14 cellular contexts compared by ENCODE assay signal in the genomic region with DNA sequence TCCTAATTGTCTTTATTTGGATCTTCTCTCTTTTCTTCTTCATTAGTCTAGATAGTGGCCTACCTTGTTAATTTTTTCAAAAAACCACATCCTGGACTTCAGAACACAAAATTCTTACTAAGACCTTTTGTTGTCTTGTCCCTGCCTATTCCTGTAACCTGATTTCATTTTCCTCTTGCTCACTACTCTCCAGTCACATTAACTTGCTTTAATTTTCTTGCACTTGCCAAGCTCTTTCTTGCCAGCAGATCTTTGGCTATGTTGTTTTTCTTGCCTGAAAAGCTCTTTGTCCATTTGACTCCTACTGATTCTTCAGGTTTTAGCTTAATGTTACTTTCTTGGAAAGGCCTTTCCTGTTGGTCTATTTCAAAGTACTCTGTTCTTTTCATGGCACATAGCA.
A peak's percentile ranks its signal among the peaks of the same experiment; 100 is the strongest.
DNase-seq lines count a peak whose midpoint lies in the region; ATAC-seq and TF ChIP-seq lines count a peak whose summit lies in the region.
"Had no signal": no experiment of that assay in that cellular context is flagged by ENCODE, and none has a peak within 500 bp of the region (broad histone marks: within the 10 kb centered on the region; RNA-seq: fewer than 3 reads in every experiment).

No MANE protein-coding gene starts in this region.

- no peak overlapping the region for H3K27ac Mint-ChIP-seq in GM23338
- H3K27ac Mint-ChIP-seq: CD4-positive, alpha-beta memory T cell; H9 had no signal

- H3K4me1 ChIP-seq in GM23338 (ENCODE audit: insufficient read depth) (peaks cover 3% of the 10 kb centered on the region), SK-N-SH (ENCODE audit: control insufficient read depth in 1 of 2, insufficient read depth in 2 of 2, low read depth in 1 of 2, low read length in 1 of 2) (no peaks in the 10 kb centered on the region)

- H4K20me1 ChIP-seq in GM23338 (replicated peaks; ENCODE audit: insufficient read depth), result no peaks in the 10 kb centered on the region
- no peaks in the 10 kb centered on the region for H4K20me1 ChIP-seq in SK-N-SH (ENCODE audit: insufficient read depth)

- H3K4me2 ChIP-seq in GM23338, result no peak overlapping the region
- no peak overlapping the region for H3K4me2 ChIP-seq in SK-N-SH

- TF ChIP-seq CTCF in GM23338 (conservative IDR thresholded peaks at IDR 0.05; ENCODE audit: low read depth in 2 of 2) (no peak), VCaP (conservative IDR thresholded peaks at IDR 0.05) (no peak), omental fat pad (IDR thresholded peaks at IDR 0.05) (no peak), SK-N-SH (IDR thresholded peaks at IDR 0.05) (no peak)

- no peak overlapping the region for H3K9ac ChIP-seq in SK-N-SH
- H3K9ac ChIP-seq: GM23248 had no signal

- no peaks in the 10 kb centered on the region for H3F3A ChIP-seq in GM23338 (replicated peaks; ENCODE audit: low read depth)
- H3F3A ChIP-seq in SK-N-SH (replicated peaks; ENCODE audit: insufficient read depth), result no peaks in the 10 kb centered on the region

- H3K36me3 ChIP-seq in GM23338 (ENCODE audit: insufficient read depth) (no peaks in the 10 kb centered on the region), SK-N-SH (replicated peaks in 1 of 2; ENCODE audit: control insufficient read depth in 1 of 2, insufficient read depth in 2 of 2, low read length in 1 of 2) (no peaks in the 10 kb centered on the region)

- POLR2A ChIA-PET in SK-N-SH (lab: Yijun Ruan, JAX), result no interaction called here

- H3K9me3 ChIP-seq in SK-N-SH, result no peaks in the 10 kb centered on the region

- H3K9me2 ChIP-seq in GM23338 (ENCODE audit: insufficient read depth) (peaks cover 8% of the 10 kb centered on the region), SK-N-SH (no peaks in the 10 kb centered on the region)

- H3K4me3 ChIP-seq in GM23338 (no peak overlapping the region), SK-N-SH (ENCODE audit: low read depth in 2 of 2, low read length in 1 of 2) (no peak overlapping the region)
- H3K4me3 ChIP-seq: GM23248 had no signal

- H3K27ac ChIP-seq in GM23338 (ENCODE audit: low read depth), result no peak overlapping the region
- peak overlapping the region; percentile 8; the same call in 1 of the 2 replicates for H3K27ac ChIP-seq in VCaP
- no peak overlapping the region for H3K27ac ChIP-seq in SK-N-SH (ENCODE audit: low read depth in 2 of 2, low read length in 1 of 2)
- H3K27ac ChIP-seq: GM23248 had no signal

- DNase-seq in GM23338 (ENCODE audit: low spot score) (no peak), sciatic nerve (ENCODE audit: low spot score) (no peak), omental fat pad (ENCODE audit: low spot score) (no peak), SK-N-SH (no peak)
- DNase-seq: C1 segment of cervical spinal cord; Calu3; CD4-positive, alpha-beta memory T cell; COR-L47; DND-41; GM23248; H9 had no signal

- CTCF ChIA-PET in SK-N-SH (lab: Yijun Ruan, JAX), result no interaction called here

- intact Hi-C loops in sciatic nerve (cut with DNase I), result no loop called here

- H3K27me3 Mint-ChIP-seq in GM23338 (ENCODE audit: insufficient read depth, low read depth, poor library complexity), result peaks cover 2% of the 10 kb centered on the region

- no peaks in the 10 kb centered on the region; the same call in 2 of the 3 replicates for H3K9me3 Mint-ChIP-seq in GM23338

- TF ChIP-seq RAD21 in SK-N-SH (IDR thresholded peaks at IDR 0.05; ENCODE audit: low read length), result no peak

- H2AFZ ChIP-seq in GM23338 (peak overlapping the region; percentile 38; the same call in 1 of the 2 replicates), SK-N-SH (ENCODE audit: low read depth) (no peak overlapping the region)
- H2AFZ ChIP-seq: GM23248 had no signal

- H3K79me2 ChIP-seq in GM23338 (replicated peaks; ENCODE audit: insufficient read depth) (no peaks in the 10 kb centered on the region), SK-N-SH (ENCODE audit: insufficient read depth) (no peaks in the 10 kb centered on the region)

- no peak overlapping the region for H3K4me3 Mint-ChIP-seq in GM23338
- H3K4me3 Mint-ChIP-seq: CD4-positive, alpha-beta memory T cell; H9 had no signal

- H3K27me3 ChIP-seq in GM23338 (ENCODE audit: insufficient read depth) (no peaks in the 10 kb centered on the region), SK-N-SH (ENCODE audit: insufficient read depth) (no peaks in the 10 kb centered on the region)

- 0 out of 3 replicates have a peak, but pooled peaks cover 4% of the 10 kb centered on the region for H3K36me3 Mint-ChIP-seq in GM23338 (ENCODE audit: low read depth)
- H3K36me3 Mint-ChIP-seq: CD4-positive, alpha-beta memory T cell had no signal

- H3K4me1 Mint-ChIP-seq in GM23338, result peaks cover 7% of the 10 kb centered on the region; the same call in 2 of the 3 replicates

- no peak for ATAC-seq in GM23338
- peak; percentile 70 for ATAC-seq in sciatic nerve
- no peak for ATAC-seq in omental fat pad (ENCODE audit: low FRiP score)
- ATAC-seq in GM19395 (IDR thresholded peaks at IDR 0.05; ENCODE audit: unreplicated experiment), result no peak
- ATAC-seq: HCT116 had no signal

- no peak for TF ChIP-seq EP300 in SK-N-SH (IDR thresholded peaks at IDR 0.05; ENCODE audit: borderline replicate concordance in 1 of 2, low read depth in 1 of 2, low read length in 1 of 2)

TF ChIP-seq in GM23338, 12 proteins besides CTCF, POLR2A, EP300 and RAD21 (continues in another document):
- TF ChIP-seq, protein P1, sequence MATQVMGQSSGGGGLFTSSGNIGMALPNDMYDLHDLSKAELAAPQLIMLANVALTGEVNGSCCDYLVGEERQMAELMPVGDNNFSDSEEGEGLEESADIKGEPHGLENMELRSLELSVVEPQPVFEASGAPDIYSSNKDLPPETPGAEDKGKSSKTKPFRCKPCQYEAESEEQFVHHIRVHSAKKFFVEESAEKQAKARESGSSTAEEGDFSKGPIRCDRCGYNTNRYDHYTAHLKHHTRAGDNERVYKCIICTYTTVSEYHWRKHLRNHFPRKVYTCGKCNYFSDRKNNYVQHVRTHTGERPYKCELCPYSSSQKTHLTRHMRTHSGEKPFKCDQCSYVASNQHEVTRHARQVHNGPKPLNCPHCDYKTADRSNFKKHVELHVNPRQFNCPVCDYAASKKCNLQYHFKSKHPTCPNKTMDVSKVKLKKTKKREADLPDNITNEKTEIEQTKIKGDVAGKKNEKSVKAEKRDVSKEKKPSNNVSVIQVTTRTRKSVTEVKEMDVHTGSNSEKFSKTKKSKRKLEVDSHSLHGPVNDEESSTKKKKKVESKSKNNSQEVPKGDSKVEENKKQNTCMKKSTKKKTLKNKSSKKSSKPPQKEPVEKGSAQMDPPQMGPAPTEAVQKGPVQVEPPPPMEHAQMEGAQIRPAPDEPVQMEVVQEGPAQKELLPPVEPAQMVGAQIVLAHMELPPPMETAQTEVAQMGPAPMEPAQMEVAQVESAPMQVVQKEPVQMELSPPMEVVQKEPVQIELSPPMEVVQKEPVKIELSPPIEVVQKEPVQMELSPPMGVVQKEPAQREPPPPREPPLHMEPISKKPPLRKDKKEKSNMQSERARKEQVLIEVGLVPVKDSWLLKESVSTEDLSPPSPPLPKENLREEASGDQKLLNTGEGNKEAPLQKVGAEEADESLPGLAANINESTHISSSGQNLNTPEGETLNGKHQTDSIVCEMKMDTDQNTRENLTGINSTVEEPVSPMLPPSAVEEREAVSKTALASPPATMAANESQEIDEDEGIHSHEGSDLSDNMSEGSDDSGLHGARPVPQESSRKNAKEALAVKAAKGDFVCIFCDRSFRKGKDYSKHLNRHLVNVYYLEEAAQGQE (IDR thresholded peaks at IDR 0.05; ENCODE audit: unreplicated experiment), result no peak
- no peak for TF ChIP-seq ZNF114 (CRISPR knock-in tag; IDR thresholded peaks at IDR 0.05)
- no peak for TF ChIP-seq POLR2AphosphoS5 (IDR thresholded peaks at IDR 0.05; ENCODE audit: low read depth)
- no peak for TF ChIP-seq EZH2phosphoT487 (IDR thresholded peaks at IDR 0.05; ENCODE audit: unreplicated experiment)
- no peak for TF ChIP-seq CREB1 (CRISPR knock-in tag; IDR thresholded peaks at IDR 0.05; ENCODE audit: low read depth)
- no peak for TF ChIP-seq EZH2 (IDR thresholded peaks at IDR 0.05; ENCODE audit: low read depth, unreplicated experiment)
- TF ChIP-seq ZNF331 (CRISPR knock-in tag; IDR thresholded peaks at IDR 0.05; ENCODE audit: low read depth), result no peak

TF ChIP-seq in SK-N-SH, 30 proteins besides CTCF, POLR2A, EP300 and RAD21:
- TF ChIP-seq ELF1 (IDR thresholded peaks at IDR 0.05) (no peak), MXI1 (IDR thresholded peaks at IDR 0.05; ENCODE audit: low read depth, low read length) (no peak), FOSL2 (IDR thresholded peaks at IDR 0.05; ENCODE audit: borderline replicate concordance, low read depth) (no peak)
- TF ChIP-seq, protein P2, sequence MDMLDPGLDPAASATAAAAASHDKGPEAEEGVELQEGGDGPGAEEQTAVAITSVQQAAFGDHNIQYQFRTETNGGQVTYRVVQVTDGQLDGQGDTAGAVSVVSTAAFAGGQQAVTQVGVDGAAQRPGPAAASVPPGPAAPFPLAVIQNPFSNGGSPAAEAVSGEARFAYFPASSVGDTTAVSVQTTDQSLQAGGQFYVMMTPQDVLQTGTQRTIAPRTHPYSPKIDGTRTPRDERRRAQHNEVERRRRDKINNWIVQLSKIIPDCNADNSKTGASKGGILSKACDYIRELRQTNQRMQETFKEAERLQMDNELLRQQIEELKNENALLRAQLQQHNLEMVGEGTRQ (IDR thresholded peaks at IDR 0.05; ENCODE audit: borderline replicate concordance, low read depth, low read length), result no peak
